23 cellular contexts compared by ENCODE assay signal in genomic region chr9:36725777-36726356, GRCh38.
DNase-seq lines count a peak whose midpoint lies in the region; ATAC-seq and TF ChIP-seq lines count a peak whose summit lies in the region.
"Had no signal": no experiment of that assay in that cellular context is flagged by ENCODE, and none has a peak within 500 bp of the region (broad histone marks: within the 10 kb centered on the region; RNA-seq: fewer than 3 reads in every experiment).

No MANE protein-coding gene starts in this region.

- no peaks in the 10 kb centered on the region for H4K20me1 ChIP-seq in GM23338 (replicated peaks; ENCODE audit: insufficient read depth)

- no peak overlapping the region for H3K27ac ChIP-seq in GM23338 (ENCODE audit: low read depth)
- H3K27ac ChIP-seq: ascending aorta, heart left ventricle, parathyroid adenoma, SJSA1, thyroid gland had no signal

- no peaks in the 10 kb centered on the region for H3F3A ChIP-seq in GM23338 (replicated peaks; ENCODE audit: low read depth)

- peaks cover 5% of the 10 kb centered on the region for H3K27me3 Mint-ChIP-seq in GM23338 (ENCODE audit: insufficient read depth, low read depth, poor library complexity)
- H3K27me3 Mint-ChIP-seq in activated T-cell treated with anti-CD3 and anti-CD28 coated beads, Interleukin-2, amount 50 U/mL, for 4 hours (ENCODE audit: low read depth): no peaks in the 10 kb centered on the region
- H3K27me3 Mint-ChIP-seq: activated CD4-positive, alpha-beta memory T cell treated with anti-CD3 and anti-CD28 coated beads for 36 hours; activated naive CD4-positive, alpha-beta T cell treated with anti-CD3 and anti-CD28 coated beads, Interleukin-2, amount 50 U/mL, for 24 hours; stimulated activated memory B cell treated with anti-CD40 and anti-IgM and Interleukin-4, amounts not matched to agents 10 μg/mL and 1 μg/mL and 100 μg/mL, for 72 hours had no signal

- H3K4me3 Mint-ChIP-seq in GM23338: no peak overlapping the region
- H3K4me3 Mint-ChIP-seq in activated T-cell treated with anti-CD3 and anti-CD28 coated beads, Interleukin-2, amount 50 U/mL, for 4 hours: no peak overlapping the region
- H3K4me3 Mint-ChIP-seq: activated CD4-positive, alpha-beta memory T cell treated with anti-CD3 and anti-CD28 coated beads for 36 hours; activated naive CD4-positive, alpha-beta T cell treated with anti-CD3 and anti-CD28 coated beads, Interleukin-2, amount 50 U/mL, for 24 hours; IgD-negative memory B cell; memory B cell; naive B cell; stimulated activated memory B cell treated with anti-CD40 and anti-IgM and Interleukin-4, amounts not matched to agents 10 μg/mL and 1 μg/mL and 100 μg/mL, for 72 hours had no signal

- H3K4me2 ChIP-seq in GM23338: peak overlapping the region; percentile 65

- no peaks in the 10 kb centered on the region; the same call in 1 of the 2 replicates for H3K4me1 ChIP-seq in GM23338 (ENCODE audit: insufficient read depth)
- H3K4me1 ChIP-seq: ascending aorta, heart left ventricle, parathyroid adenoma, thyroid gland had no signal

- no peaks in the 10 kb centered on the region for H3K9me2 ChIP-seq in GM23338 (ENCODE audit: insufficient read depth)

- no peaks in the 10 kb centered on the region for H3K27me3 ChIP-seq in GM23338 (ENCODE audit: insufficient read depth)
- H3K27me3 ChIP-seq: ascending aorta, SJSA1, thyroid gland had no signal

- DNase-seq in GM23338 (ENCODE audit: low spot score) (peak; percentile 68), HT1080 (ENCODE audit: low read depth) (peak; percentile 28), SK-N-DZ (ENCODE audit: low spot score) (peak; percentile 44), iPS-NIHi7 (ENCODE audit: extremely low spot score) (peak; percentile 74), NCI-H774 (lab: John Stamatoyannopoulos, UW) (no peak)
- DNase-seq in NK-92 treated with Interleukin-12 subunit alpha and Interleukin-12 subunit beta, amount 100 ng/mL, for 24 hours (lab: John Stamatoyannopoulos, UW): no peak
- DNase-seq in activated T-cell treated with anti-CD3 and anti-CD28 coated beads, Interleukin-2, amount 50 U/mL, for 4 hours: no peak
- DNase-seq: activated CD4-positive, alpha-beta memory T cell treated with anti-CD3 and anti-CD28 coated beads for 36 hours; activated T-cell treated with anti-CD3 and anti-CD28 coated beads for 4 hours; AML-193; heart left ventricle; MM.1S; naive B cell; NCI-H187 treated with DMSO at 0.1 percent for 48 hours; NCI-H524 treated with DMSO at 0.1 percent for 48 hours; thyroid gland had no signal

- H3K36me3 Mint-ChIP-seq in GM23338 (ENCODE audit: low read depth): no peaks in the 10 kb centered on the region
- no peaks in the 10 kb centered on the region for H3K36me3 Mint-ChIP-seq in activated T-cell treated with anti-CD3 and anti-CD28 coated beads, Interleukin-2, amount 50 U/mL, for 4 hours (ENCODE audit: insufficient read depth)
- H3K36me3 Mint-ChIP-seq: activated CD4-positive, alpha-beta memory T cell treated with anti-CD3 and anti-CD28 coated beads for 36 hours; activated naive CD4-positive, alpha-beta T cell treated with anti-CD3 and anti-CD28 coated beads, Interleukin-2, amount 50 U/mL, for 24 hours; IgD-negative memory B cell; memory B cell; naive B cell; stimulated activated memory B cell treated with anti-CD40 and anti-IgM and Interleukin-4, amounts not matched to agents 10 μg/mL and 1 μg/mL and 100 μg/mL, for 72 hours had no signal

- H3K4me3 ChIP-seq in GM23338: no peak overlapping the region; the same call in 1 of the 2 replicates
- H3K4me3 ChIP-seq: ascending aorta, heart left ventricle, SJSA1, thyroid gland had no signal

- H3K4me1 Mint-ChIP-seq in GM23338: peaks cover 17% of the 10 kb centered on the region
- no peaks in the 10 kb centered on the region for H3K4me1 Mint-ChIP-seq in activated T-cell treated with anti-CD3 and anti-CD28 coated beads, Interleukin-2, amount 50 U/mL, for 4 hours (ENCODE audit: low read depth)
- H3K4me1 Mint-ChIP-seq: activated naive CD4-positive, alpha-beta T cell treated with anti-CD3 and anti-CD28 coated beads, Interleukin-2, amount 50 U/mL, for 24 hours had no signal

- H3K9me3 Mint-ChIP-seq in GM23338: no peaks in the 10 kb centered on the region
- H3K9me3 Mint-ChIP-seq in activated T-cell treated with anti-CD3 and anti-CD28 coated beads, Interleukin-2, amount 50 U/mL, for 4 hours: no peaks in the 10 kb centered on the region
- H3K9me3 Mint-ChIP-seq: activated CD4-positive, alpha-beta memory T cell treated with anti-CD3 and anti-CD28 coated beads for 36 hours; activated naive CD4-positive, alpha-beta T cell treated with anti-CD3 and anti-CD28 coated beads, Interleukin-2, amount 50 U/mL, for 24 hours; IgD-negative memory B cell; memory B cell; naive B cell; stimulated activated memory B cell treated with anti-CD40 and anti-IgM and Interleukin-4, amounts not matched to agents 10 μg/mL and 1 μg/mL and 100 μg/mL, for 72 hours had no signal

- no peak overlapping the region for H3K27ac Mint-ChIP-seq in GM23338
- H3K27ac Mint-ChIP-seq: activated CD4-positive, alpha-beta memory T cell treated with anti-CD3 and anti-CD28 coated beads for 36 hours; activated naive CD4-positive, alpha-beta T cell treated with anti-CD3 and anti-CD28 coated beads, Interleukin-2, amount 50 U/mL, for 24 hours; memory B cell; stimulated activated memory B cell treated with anti-CD40 and anti-IgM and Interleukin-4, amounts not matched to agents 10 μg/mL and 1 μg/mL and 100 μg/mL, for 72 hours had no signal

- no peak for TF ChIP-seq CTCF in GM23338 (conservative IDR thresholded peaks at IDR 0.05; ENCODE audit: low read depth in 2 of 2)

- H3K36me3 ChIP-seq in GM23338 (ENCODE audit: insufficient read depth): no peaks in the 10 kb centered on the region
- H3K36me3 ChIP-seq: ascending aorta, heart left ventricle, SJSA1, thyroid gland had no signal

- ATAC-seq in GM23338: peak; percentile 93
- no peak for ATAC-seq in activated T-cell treated with anti-CD3 and anti-CD28 coated beads, Interleukin-2, amount 50 U/mL, for 4 hours
- ATAC-seq: heart left ventricle; stimulated activated memory B cell treated with anti-CD40 and anti-IgM and Interleukin-4, amounts not matched to agents 10 μg/mL and 1 μg/mL and 100 μg/mL, for 72 hours had no signal

- no peaks in the 10 kb centered on the region for H3K79me2 ChIP-seq in GM23338 (replicated peaks; ENCODE audit: insufficient read depth)
- H3K79me2 ChIP-seq: parathyroid adenoma had no signal

- peak overlapping the region; percentile 100 for H2AFZ ChIP-seq in GM23338
- H2AFZ ChIP-seq: parathyroid adenoma had no signal

TF ChIP-seq in GM23338, 12 proteins besides CTCF, POLR2A, EP300 and RAD21:
- TF ChIP-seq EZH2phosphoT487 (IDR thresholded peaks at IDR 0.05; ENCODE audit: unreplicated experiment) (no peak), REST (IDR thresholded peaks at IDR 0.05; ENCODE audit: unreplicated experiment) (no peak)

Comparison
In these comparisons a context has a peak if more than half of its experiments do, and no peak if none do; other contexts are left out.
1. DNase-seq: peak in GM23338 (single experiment), HT1080 (single experiment), SK-N-DZ (single experiment) and iPS-NIHi7 (single experiment); none in NK-92 treated with Interleukin-12 subunit alpha and Interleukin-12 subunit beta, amount 100 ng/mL, for 24 hours (single experiment), NCI-H774 (single experiment) and activated T-cell treated with anti-CD3 and anti-CD28 coated beads, Interleukin-2, amount 50 U/mL, for 4 hours (single experiment).